ENCODE assay signal across 23 cellular contexts in the genomic region with DNA sequence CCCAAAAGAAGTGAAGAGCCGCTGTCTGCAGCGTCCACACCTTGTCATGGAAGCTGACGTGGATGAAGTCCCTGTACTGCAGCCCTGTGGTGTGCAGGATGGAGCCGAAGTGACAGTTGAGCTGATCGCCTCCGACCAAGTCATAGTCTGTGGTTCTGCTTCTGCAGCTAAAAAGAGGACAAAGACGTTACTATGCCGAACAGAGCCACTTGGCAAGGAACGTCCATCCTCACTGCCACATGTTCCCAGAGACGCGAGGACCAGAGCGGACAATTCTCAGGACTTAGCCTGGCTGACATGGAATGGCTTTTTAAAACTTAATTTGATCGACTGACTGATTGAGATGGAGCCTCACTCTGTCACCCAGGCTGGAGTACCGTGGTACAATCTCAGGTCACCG.
"Had no signal": no experiment of that assay in that cellular context is flagged by ENCODE, and none has a peak within 500 bp of the region (broad histone marks: within the 10 kb centered on the region; RNA-seq: fewer than 3 reads in every experiment).

No MANE protein-coding gene starts in this region.

- H3K27me3 Mint-ChIP-seq: activated CD4-positive, alpha-beta memory T cell treated with anti-CD3 and anti-CD28 coated beads, Interleukin-2, amount 10 ng/mL, durations not matched to agents 7 days and 5 days; activated CD8-positive, alpha-beta memory T cell treated with anti-CD3 and anti-CD28 coated beads, Interleukin-2, amount 10 ng/mL, durations not matched to agents 7 days and 5 days; activated naive CD4-positive, alpha-beta T cell treated with anti-CD3 and anti-CD28 coated beads, Interleukin-2, amount 10 ng/mL, durations not matched to agents 7 days and 5 days; memory B cell; progenitor cell of endocrine pancreas; T-helper 17 cell had no signal

- H3K4me3 Mint-ChIP-seq: activated CD4-positive, alpha-beta memory T cell treated with anti-CD3 and anti-CD28 coated beads, Interleukin-2, amount 10 ng/mL, durations not matched to agents 7 days and 5 days; activated CD8-positive, alpha-beta memory T cell treated with anti-CD3 and anti-CD28 coated beads, Interleukin-2, amount 10 ng/mL, durations not matched to agents 7 days and 5 days; activated naive CD4-positive, alpha-beta T cell treated with anti-CD3 and anti-CD28 coated beads, Interleukin-2, amount 10 ng/mL, durations not matched to agents 7 days and 5 days; memory B cell; nephron; T-helper 17 cell had no signal

- H3K4me3 ChIP-seq: cardiac muscle cell, esophagus squamous epithelium, gastroesophageal sphincter, heart right ventricle, thoracic aorta, upper lobe of left lung had no signal

- H3K27ac Mint-ChIP-seq: activated CD4-positive, alpha-beta memory T cell treated with anti-CD3 and anti-CD28 coated beads, Interleukin-2, amount 10 ng/mL, durations not matched to agents 7 days and 5 days; activated CD8-positive, alpha-beta memory T cell treated with anti-CD3 and anti-CD28 coated beads, Interleukin-2, amount 10 ng/mL, durations not matched to agents 7 days and 5 days; activated naive CD4-positive, alpha-beta T cell treated with anti-CD3 and anti-CD28 coated beads, Interleukin-2, amount 10 ng/mL, durations not matched to agents 7 days and 5 days; memory B cell; nephron; progenitor cell of endocrine pancreas; T-helper 17 cell had no signal

- H3K9me3 ChIP-seq: esophagus squamous epithelium, gastroesophageal sphincter, heart right ventricle, thoracic aorta, upper lobe of left lung had no signal

- DNase-seq: activated CD4-positive, alpha-beta memory T cell treated with anti-CD3 and anti-CD28 coated beads, Interleukin-2, amount 10 ng/mL, durations not matched to agents 7 days and 5 days; activated CD4-positive, alpha-beta T cell treated with anti-CD3 and anti-CD28 coated beads for 48 hours; activated CD8-positive, alpha-beta memory T cell treated with anti-CD3 and anti-CD28 coated beads, Interleukin-2, amount 10 ng/mL, durations not matched to agents 7 days and 5 days; activated effector memory CD4-positive, alpha-beta T cell treated with anti-CD3 and anti-CD28 coated beads, Interleukin-2, amount 50 U/mL, for 16 hours; activated naive CD4-positive, alpha-beta T cell treated with anti-CD3 and anti-CD28 coated beads, Interleukin-2, amount 10 ng/mL, durations not matched to agents 7 days and 5 days; activated T-cell treated with anti-CD3 and anti-CD28 coated beads for 4 hours; esophagus squamous epithelium; heart right ventricle; islet precursor cell; left cardiac atrium; occipital lobe; retina; stimulated activated CD4-positive, alpha-beta T cell treated with anti-CD3 and anti-CD28 coated beads, Interleukin-2, amount 100 ng/mL, for 48 hours; stimulated activated naive CD4-positive, alpha-beta T cell; SW 1271; T-helper 17 cell; upper lobe of left lung had no signal

- H3K9me3 Mint-ChIP-seq: activated CD4-positive, alpha-beta memory T cell treated with anti-CD3 and anti-CD28 coated beads, Interleukin-2, amount 10 ng/mL, durations not matched to agents 7 days and 5 days; activated naive CD4-positive, alpha-beta T cell treated with anti-CD3 and anti-CD28 coated beads, Interleukin-2, amount 10 ng/mL, durations not matched to agents 7 days and 5 days; memory B cell; nephron had no signal

- H3K4me1 Mint-ChIP-seq: nephron had no signal

- H3K27me3 ChIP-seq: cardiac muscle cell, esophagus squamous epithelium, gastroesophageal sphincter, heart right ventricle, upper lobe of left lung had no signal

- H3K27ac ChIP-seq: cardiac muscle cell, esophagus squamous epithelium, gastroesophageal sphincter, thoracic aorta had no signal
